Comparison of ENCODE assay signal across 24 cellular contexts in genomic region chr18:52554180-52554579, GRCh38.
"Had no signal": no experiment of that assay in that cellular context is flagged by ENCODE, and none has a peak within 500 bp of the region (broad histone marks: within the 10 kb centered on the region; RNA-seq: fewer than 3 reads in every experiment).

No MANE protein-coding gene starts in this region.

- H3K9me3 ChIP-seq: stomach, suprapubic skin, testis, thoracic aorta, thyroid gland, tibial artery, tibial nerve, transverse colon, upper lobe of left lung, upper lobe of right lung, uterus, vagina had no signal

- H3K4me3 ChIP-seq: stomach, suprapubic skin, testis, thoracic aorta, thyroid gland, tibial artery, tibial nerve, transverse colon, upper lobe of left lung, upper lobe of right lung, uterus, vagina had no signal

- H3K36me3 ChIP-seq: stomach, suprapubic skin, thoracic aorta, thyroid gland, tibial artery, tibial nerve, transverse colon, upper lobe of left lung, upper lobe of right lung, uterus, vagina had no signal

- H3K27ac ChIP-seq: stomach, suprapubic skin, testis, thoracic aorta, thyroid gland, tibial artery, tibial nerve, transverse colon, upper lobe of left lung, upper lobe of right lung, uterus, vagina had no signal

- DNase-seq: stimulated activated CD4-positive, alpha-beta T cell treated with anti-CD3 and anti-CD28 coated beads, Interleukin-2, amount 100 ng/mL, for 48 hours; stimulated activated CD4-positive, alpha-beta T cell treated with anti-CD3 and anti-CD28 coated beads, Interleukin-4, amount 100 ng/mL, for 1 hour; stimulated activated CD4-positive, alpha-beta T cell treated with anti-CD3 and anti-CD28 coated beads, Interleukin-4, amount 100 ng/mL, for 24 hours; stimulated activated CD4-positive, alpha-beta T cell treated with anti-CD3 and anti-CD28 coated beads, Interleukin-4, amount 100 ng/mL, for 4 hours; stimulated activated CD8-positive, alpha-beta memory T cell treated with anti-CD3 and anti-CD28 coated beads, Interleukin-4, amount 100 ng/mL, for 48 hours; stimulated activated naive B cell treated with anti-CD40 and anti-IgM and Interleukin-4, amounts not matched to agents 10 μg/mL and 1 μg/mL and 100 μg/mL, for 72 hours; stimulated activated naive CD4-positive, alpha-beta T cell; stimulated activated naive CD4-positive, alpha-beta T cell treated with Interleukin-2 at 50 U/mL for 16 hours; stimulated activated naive CD8-positive, alpha-beta T cell treated with anti-CD3 and anti-CD28 coated beads, Interleukin-15, amount 100 ng/mL, for 72 hours; stimulated activated naive CD8-positive, alpha-beta T cell treated with anti-CD3 and anti-CD28 coated beads, Interleukin-15, Interleukin-2, amounts not matched to agents 100 U/mL and 50 U/mL, for 24 hours; stomach; substantia nigra; testis; thyroid gland; tibial artery; transverse colon; trophoblast cell; upper lobe of left lung; upper lobe of right lung; uterus had no signal

- H3K27me3 ChIP-seq: stomach, suprapubic skin, testis, thyroid gland, tibial artery, tibial nerve, transverse colon, upper lobe of left lung, upper lobe of right lung, uterus, vagina had no signal
